Comparison of ENCODE assay signal across 9 cellular contexts in the genomic region with DNA sequence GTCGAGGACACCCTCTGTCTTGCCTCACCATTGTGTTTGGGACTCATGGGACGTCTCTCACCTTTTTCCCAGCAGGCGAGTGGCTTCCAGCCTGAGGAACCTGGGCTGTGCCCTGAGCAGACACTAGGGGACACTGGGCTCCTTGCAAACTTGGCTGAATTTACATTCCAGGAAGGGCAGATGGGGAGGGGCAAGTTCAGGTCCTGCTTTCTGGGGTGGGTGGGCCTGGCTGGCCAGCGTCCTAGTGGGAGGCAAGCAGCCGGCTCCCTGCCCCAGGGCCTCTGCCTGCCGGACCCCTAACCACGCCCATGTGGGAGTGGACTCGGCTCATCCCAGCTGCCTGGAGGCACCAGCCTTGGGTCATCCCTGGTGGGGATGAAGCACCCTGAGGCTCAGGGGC. TPM values are rescaled to one million over a fixed set of nuclear protein-coding genes. Genes with fewer than 3 reads are reported as not detected.
DNase-seq lines count a peak whose midpoint lies in the region; TF ChIP-seq lines count a peak whose summit lies in the region.
"Had no signal": no experiment of that assay in that cellular context is flagged by ENCODE, and none has a peak within 500 bp of the region (broad histone marks: within the 10 kb centered on the region; RNA-seq: fewer than 3 reads in every experiment).

No MANE protein-coding gene starts in this region.

- DNase-seq in activated T-cell treated with anti-CD3 and anti-CD28 coated beads, Interleukin-2, amount 50 U/mL, for 1 hour: peak; percentile 32
- DNase-seq in activated T-cell treated with anti-CD3 and anti-CD28 coated beads for 4 hours (no peak), OCI-M1 (lab: John Stamatoyannopoulos, UW) (peak; percentile 46), fibroblast of mammary gland (ENCODE audit: low read depth) (peak; percentile 16), testis (peak; percentile 31), NCI-H2171 treated with DMSO at 0.1 percent for 48 hours (lab: John Stamatoyannopoulos, UW) (no peak), DMS79 treated with DMSO at 0.1 percent for 48 hours (lab: John Stamatoyannopoulos, UW) (no peak)
- no peak for DNase-seq in stimulated activated CD4-positive, alpha-beta T cell treated with anti-CD3 and anti-CD28 coated beads, Interleukin-2, amount 100 ng/mL, for 24 hours
- DNase-seq: NCI-H2029 had no signal

- no peak for TF ChIP-seq POLR2A in testis (IDR thresholded peaks at IDR 0.05)

- no peaks in the 10 kb centered on the region for H3K36me3 ChIP-seq in testis (ENCODE audit: low read depth, missing control alignments)

- no peak overlapping the region for H3K4me3 ChIP-seq in fibroblast of mammary gland (ENCODE audit: control insufficient read depth, low read depth, low read length)
- H3K4me3 ChIP-seq in testis: no peak overlapping the region

- no peaks in the 10 kb centered on the region for H3K27me3 ChIP-seq in testis

- no peaks in the 10 kb centered on the region for H3K9me3 ChIP-seq in testis

- no peak overlapping the region for H3K27ac ChIP-seq in testis

- no peaks in the 10 kb centered on the region for H3K4me1 ChIP-seq in testis

- TF ChIP-seq CTCF in fibroblast of mammary gland (conservative IDR thresholded peaks at IDR 0.05; ENCODE audit: control insufficient read depth, insufficient read depth, low read depth, low read length) (peak; percentile 48), testis (IDR thresholded peaks at IDR 0.05) (no peak)

- intact Hi-C loops in testis (cut with DNase I; ENCODE audit: low total_unique reads): no loop called here

- 48 to 53% methylated on average over 3 to 8 of the region's 8 CpGs for WGBS in testis, 2 donors

RNA-seq across cellular contexts. Expression of gene MLN, which starts 48.2 kb away (rescaled TPM):
- not detected for total RNA-seq in testis
- not detected for polyA plus RNA-seq in testis (ENCODE audit: insufficient read depth, low read depth, low replicate concordance)

Comparison
In these comparisons a context has a peak if more than half of its experiments do, and no peak if none do; other contexts are left out.
1. DNase-seq: peak in activated T-cell treated with anti-CD3 and anti-CD28 coated beads, Interleukin-2, amount 50 U/mL, for 1 hour (single experiment), OCI-M1 (single experiment), fibroblast of mammary gland (single experiment) and testis (single experiment); none in activated T-cell treated with anti-CD3 and anti-CD28 coated beads for 4 hours (single experiment), stimulated activated CD4-positive, alpha-beta T cell treated with anti-CD3 and anti-CD28 coated beads, Interleukin-2, amount 100 ng/mL, for 24 hours (0 of 2), NCI-H2171 treated with DMSO at 0.1 percent for 48 hours (single experiment) and DMS79 treated with DMSO at 0.1 percent for 48 hours (single experiment).